ENCODE assay signal across 8 cellular contexts in genomic region chr10:122648599-122649428, GRCh38. TPM values are rescaled to one million over a fixed set of nuclear protein-coding genes. Genes with fewer than 3 reads are reported as not detected.
DNase-seq lines count a peak whose midpoint lies in the region; ATAC-seq and TF ChIP-seq lines count a peak whose summit lies in the region.

No MANE protein-coding gene starts in this region.

- H3K4me3 ChIP-seq in HL-60 (replicated peaks; ENCODE audit: insufficient read depth, low read length), result no peak overlapping the region
- H3K4me3 ChIP-seq in endodermal cell (ENCODE audit: low read length), result no peak overlapping the region

- H3K4me1 ChIP-seq in endodermal cell (ENCODE audit: control insufficient read depth, insufficient read depth, low read length), result no peaks in the 10 kb centered on the region

- H3K9me3 Mint-ChIP-seq in endodermal cell, result no peaks in the 10 kb centered on the region

- no peak overlapping the region for H3K27ac Mint-ChIP-seq in endodermal cell

- H3K9ac ChIP-seq in endodermal cell (ENCODE audit: extremely low read depth, low read length, poor library complexity, severe bottlenecking), result no peak overlapping the region

- H3K9me3 ChIP-seq in endodermal cell (ENCODE audit: control insufficient read depth, low read length), result peaks cover 6% of the 10 kb centered on the region

- ATAC-seq in GM21390 (IDR thresholded peaks at IDR 0.05; ENCODE audit: unreplicated experiment), result no peak

- peak; percentile 65 for TF ChIP-seq CTCF in HL-60 (IDR thresholded peaks at IDR 0.05; ENCODE audit: insufficient read depth, low read length)
- peak; percentile 93 for TF ChIP-seq CTCF in endodermal cell (conservative IDR thresholded peaks at IDR 0.05)

- WGBS in endodermal cell (ENCODE audit: insufficient coverage in 1 of 2, insufficient read length in 1 of 2), 2 experiments, result 49 to 56% methylated on average over 3 to 10 of the region's 10 CpGs

- no peaks in the 10 kb centered on the region for H3K27me3 ChIP-seq in HL-60 (ENCODE audit: insufficient read depth, poor library complexity, severe bottlenecking)
- peaks cover 64% of the 10 kb centered on the region for H3K27me3 ChIP-seq in endodermal cell (ENCODE audit: control insufficient read depth, insufficient read depth, low read length, poor library complexity, severe bottlenecking)

- no peaks in the 10 kb centered on the region for H3K36me3 Mint-ChIP-seq in endodermal cell (ENCODE audit: low read depth)

- no peak overlapping the region for H3K27ac ChIP-seq in HL-60 (replicated peaks)
- no peak overlapping the region for H3K27ac ChIP-seq in endodermal cell (ENCODE audit: low read depth, low read length)

- H3K4me3 Mint-ChIP-seq in endodermal cell, result no peak overlapping the region

- no peaks in the 10 kb centered on the region for H3K36me3 ChIP-seq in endodermal cell (ENCODE audit: control insufficient read depth, insufficient read depth, low read length)

- no peaks in the 10 kb centered on the region for H3K4me1 Mint-ChIP-seq in endodermal cell

- DNase-seq in NCI-H1092 treated with DMSO at 0.1 percent for 48 hours (lab: John Stamatoyannopoulos, UW) (peak; percentile 40), NCI-H1092 (lab: John Stamatoyannopoulos, UW) (no peak), HL-60 (ENCODE audit: low read depth in 1 of 2, low spot score in 1 of 2) (peak in 1 of 2 experiments; percentile 36), SHP77 (lab: John Stamatoyannopoulos, UW) (peak; percentile 50 to 65), endodermal cell (peak; percentile 92), medulla oblongata (ENCODE audit: extremely low spot score) (peak; percentile 78), ureter (ENCODE audit: low spot score) (peak; percentile 45)

- peaks cover 68% of the 10 kb centered on the region for H3K27me3 Mint-ChIP-seq in endodermal cell (ENCODE audit: insufficient read depth)

RNA-seq across cellular contexts. Expression of gene C10orf120, which starts 50.8 kb away (rescaled TPM):
- total RNA-seq in endodermal cell (not detected), ureter (not detected)
- not detected for polyA plus RNA-seq in endodermal cell (2013, experiment 1 of 2)
- polyA plus RNA-seq in endodermal cell (2013, experiment 2 of 2), result not detected
